In genomic region chr13:97109841-97110492, GRCh38 we compare ENCODE assay signal across 8 cellular contexts.
A peak's percentile ranks its signal among the peaks of the same experiment; 100 is the strongest.
DNase-seq lines count a peak whose midpoint lies in the region; ATAC-seq and TF ChIP-seq lines count a peak whose summit lies in the region.

No MANE protein-coding gene starts in this region.

- H3K9me3 ChIP-seq in RWPE2 (ENCODE audit: severe bottlenecking) (no peaks in the 10 kb centered on the region), neuron (ENCODE audit: low read length) (no peaks in the 10 kb centered on the region)

- peak; percentile 87 for TF ChIP-seq CTCF in LNCAP (IDR thresholded peaks at IDR 0.05)
- peak; percentile 96 for TF ChIP-seq CTCF in RWPE2 (IDR thresholded peaks at IDR 0.05; ENCODE audit: poor library complexity, severe bottlenecking)
- TF ChIP-seq CTCF in fibroblast of villous mesenchyme (IDR thresholded peaks at IDR 0.05; ENCODE audit: insufficient read depth, low read depth, low read length) = peak; percentile 81

- H3K36me3 ChIP-seq in RWPE2 (ENCODE audit: low read depth) (no peaks in the 10 kb centered on the region), neuron (ENCODE audit: insufficient read depth, low read length) (no peaks in the 10 kb centered on the region)

- H3K27me3 ChIP-seq in RWPE2 (ENCODE audit: insufficient read depth, poor library complexity, severe bottlenecking) (no peaks in the 10 kb centered on the region), neuron (ENCODE audit: insufficient read depth, low read length) (no peaks in the 10 kb centered on the region)

- peak overlapping the region; percentile 15 for H2AFZ ChIP-seq in neuron (ENCODE audit: low read depth, low read length)

- DNase-seq in Daoy (ENCODE audit: low read depth) (peak; percentile 85), GOT3 (lab: John Stamatoyannopoulos, UW) (peak; percentile 100), RWPE2 (ENCODE audit: low spot score) (peak; percentile 80), fibroblast of villous mesenchyme (ENCODE audit: low read depth) (peak; percentile 94), stromal cell of bone marrow (ENCODE audit: low read depth) (peak; percentile 62)
- peak; percentile 73 for DNase-seq in activated effector memory CD4-positive, alpha-beta T cell treated with Interleukin-2 at 50 U/mL for 16 hours

- no peak overlapping the region for H3K27ac ChIP-seq in RWPE2 (ENCODE audit: poor library complexity, severe bottlenecking)

- ATAC-seq in RWPE2 (ENCODE audit: low read depth) = peak; percentile 95

- no peaks in the 10 kb centered on the region for H3K4me1 ChIP-seq in RWPE2 (ENCODE audit: insufficient read depth, poor library complexity, severe bottlenecking)
- H3K4me1 ChIP-seq in neuron (ENCODE audit: insufficient read depth, low read length) = peaks cover 36% of the 10 kb centered on the region

- H3K4me3 ChIP-seq in RWPE2 (ENCODE audit: severe bottlenecking) (no peak overlapping the region), fibroblast of villous mesenchyme (ENCODE audit: low read depth, low read length) (peak overlapping the region; percentile 12), neuron (ENCODE audit: low read length) (no peak overlapping the region)
